Comparison of ENCODE assay signal across 33 cellular contexts in genomic region chr6:45718901-45719300, GRCh38.
DNase-seq lines count a peak whose midpoint lies in the region; ATAC-seq and TF ChIP-seq lines count a peak whose summit lies in the region.
"Had no signal": no experiment of that assay in that cellular context is flagged by ENCODE, and none has a peak within 500 bp of the region (broad histone marks: within the 10 kb centered on the region; RNA-seq: fewer than 3 reads in every experiment).

No MANE protein-coding gene starts in this region.

- H3K27ac ChIP-seq in ACC112 (ENCODE audit: low read depth, low read length) (no peak overlapping the region), GM23248 (peak overlapping the region; percentile 15; the same call in 1 of the 2 replicates), colonic mucosa (no peak overlapping the region)
- H3K27ac ChIP-seq: body of pancreas, gastrocnemius medialis, hepatocyte, psoas muscle, sigmoid colon, upper lobe of left lung had no signal

- H3F3A ChIP-seq in GM23248 (ENCODE audit: insufficient read depth) = peaks cover 16% of the 10 kb centered on the region; the same call in 1 of the 2 replicates

- H3K4me1 ChIP-seq in ACC112 (ENCODE audit: control insufficient read depth, insufficient read depth, low read length, unreplicated experiment) (peaks cover 18% of the 10 kb centered on the region), GM23248 (ENCODE audit: insufficient read depth) (peaks cover 27% of the 10 kb centered on the region), colonic mucosa (no peaks in the 10 kb centered on the region)
- H3K4me1 ChIP-seq: body of pancreas, gastrocnemius medialis, psoas muscle had no signal

- WGBS in GM23248 (ENCODE audit: low coverage in 1 of 2, low lambda C conversion rate in 2 of 2, missing lambda C conversion rate in 2 of 2), 2 experiments = 0 to 6% methylated on average over 1 to 2 of the region's 2 CpGs

- H3K36me3 ChIP-seq in ACC112 (ENCODE audit: insufficient read depth, low read length) (no peaks in the 10 kb centered on the region), GM23248 (ENCODE audit: low read depth) (no peaks in the 10 kb centered on the region), colonic mucosa (no peaks in the 10 kb centered on the region)
- H3K36me3 ChIP-seq: gastrocnemius medialis, sigmoid colon, upper lobe of left lung had no signal

- in situ Hi-C loops in GM23248 (cut with MboI) = loop anchor here (10.0 to 25.0 kb wide), 3 partner anchors 282 to 1232 kb away; no protein-coding TSS in a partner anchor

- H3K4me3 Mint-ChIP-seq in activated T-helper 17 cell treated with anti-CD3 and anti-CD28 coated beads, Interleukin-2, amount 50 U/mL, for 72 hours = no peak overlapping the region
- H3K4me3 Mint-ChIP-seq: activated naive CD8-positive, alpha-beta T cell treated with anti-CD3 and anti-CD28 coated beads, Interleukin-2, amount 50 U/mL, for 24 hours; activated T-cell treated with anti-CD3 and anti-CD28 coated beads, Interleukin-2, amount 50 U/mL, for 72 hours; B cell; CD4-positive, alpha-beta memory T cell; central memory CD8-positive, alpha-beta T cell; natural killer cell treated with Interleukin-12 subunit alpha and Interleukin-12 subunit beta and Interleukin-15 and Interleukin-18, amount 100 ng/mL, for 72 hours; stimulated activated memory B cell treated with anti-CD40 and anti-IgM and Interleukin-4, amounts not matched to agents 10 μg/mL and 1 μg/mL and 100 μg/mL, for 72 hours had no signal

- no peak for TF ChIP-seq CTCF in colonic mucosa (IDR thresholded peaks at IDR 0.05)

- H3K4me1 Mint-ChIP-seq in activated T-helper 17 cell treated with anti-CD3 and anti-CD28 coated beads, Interleukin-2, amount 50 U/mL, for 72 hours = peaks cover 18% of the 10 kb centered on the region

- H3K4me3 ChIP-seq in ACC112 (ENCODE audit: low read depth, low read length) = no peak overlapping the region
- no peak overlapping the region for H3K4me3 ChIP-seq in GM23248
- H3K4me3 ChIP-seq in colonic mucosa = no peak overlapping the region
- H3K4me3 ChIP-seq: body of pancreas, gastrocnemius medialis, GM12878, hepatocyte, mucosa of descending colon, psoas muscle, sigmoid colon, upper lobe of left lung had no signal

- no peak overlapping the region for H3K9ac ChIP-seq in GM23248
- H3K9ac ChIP-seq in colonic mucosa (ENCODE audit: low read depth in 2 of 2, low read length in 2 of 2) = no peak overlapping the region

- DNase-seq in GM23248 = peak; percentile 74
- DNase-seq in hepatic stellate cell (ENCODE audit: low spot score) = peak; percentile 55
- DNase-seq in stimulated activated CD4-positive, alpha-beta T cell treated with anti-CD3 and anti-CD28 coated beads, Interleukin-12 subunit alpha, Interleukin-12 subunit beta, amount 100 ng/mL, for 4 hours = no peak
- no peak for DNase-seq in colonic mucosa
- DNase-seq: activated CD4-positive, alpha-beta T cell treated with anti-CD3 and anti-CD28 coated beads, Interleukin-2, amount 50 U/mL, for 4 hours; activated naive CD4-positive, alpha-beta T cell; activated naive CD8-positive, alpha-beta T cell treated with anti-CD3 and anti-CD28 coated beads, Interleukin-2, amount 50 U/mL, for 24 hours; activated T-cell treated with anti-CD3 and anti-CD28 coated beads, Interleukin-2, amount 50 U/mL, for 72 hours; body of pancreas; CD4-positive, alpha-beta memory T cell; dermis blood vessel endothelial cell; gastrocnemius medialis; H7; mucosa of descending colon; NCI-H1092; NCI-H187; NCI-H2171; NCI-H510A treated with DMSO at 0.1 percent for 48 hours; occipital lobe; psoas muscle; sigmoid colon; upper lobe of left lung had no signal

- H3K9me3 Mint-ChIP-seq in activated T-helper 17 cell treated with anti-CD3 and anti-CD28 coated beads, Interleukin-2, amount 50 U/mL, for 72 hours = no peaks in the 10 kb centered on the region

- H3K4me2 ChIP-seq in GM23248 (ENCODE audit: unreplicated experiment) = peak overlapping the region; percentile 30
- H3K4me2 ChIP-seq: hepatocyte had no signal

- no peak for ATAC-seq in activated T-helper 17 cell treated with anti-CD3 and anti-CD28 coated beads, Interleukin-2, amount 50 U/mL, for 72 hours (replicated peaks)
- ATAC-seq in GM21723 (IDR thresholded peaks at IDR 0.05; ENCODE audit: unreplicated experiment) (no peak), HG02798 (IDR thresholded peaks at IDR 0.05; ENCODE audit: poor library complexity, unreplicated experiment) (no peak)
- ATAC-seq: activated naive CD8-positive, alpha-beta T cell treated with anti-CD3 and anti-CD28 coated beads, Interleukin-2, amount 50 U/mL, for 24 hours; activated T-cell treated with anti-CD3 and anti-CD28 coated beads, Interleukin-2, amount 50 U/mL, for 72 hours; body of pancreas; esophagus mucosa; gastrocnemius medialis; GM12878; mucosa of descending colon; natural killer cell treated with Interleukin-12 subunit alpha and Interleukin-12 subunit beta and Interleukin-15 and Interleukin-18, amount 100 ng/mL, for 72 hours; psoas muscle; stimulated activated memory B cell treated with anti-CD40 and anti-IgM and Interleukin-4, amounts not matched to agents 10 μg/mL and 1 μg/mL and 100 μg/mL, for 72 hours had no signal

- H3K9me2 ChIP-seq in GM23248 (ENCODE audit: insufficient read depth) = no peaks in the 10 kb centered on the region

- H3K27me3 ChIP-seq in ACC112 (ENCODE audit: insufficient read depth, low read length) = no peaks in the 10 kb centered on the region
- no peaks in the 10 kb centered on the region for H3K27me3 ChIP-seq in GM23248 (replicated peaks; ENCODE audit: insufficient read depth)
- no peaks in the 10 kb centered on the region for H3K27me3 ChIP-seq in colonic mucosa
- H3K27me3 ChIP-seq: body of pancreas, gastrocnemius medialis, hepatocyte, sigmoid colon, upper lobe of left lung had no signal

- H2AFZ ChIP-seq in ACC112 (ENCODE audit: low read length, unreplicated experiment) (peak overlapping the region; percentile 13), GM23248 (peak overlapping the region; percentile 6)
- H2AFZ ChIP-seq: hepatocyte had no signal

- H3K9me3 ChIP-seq in GM23248 (ENCODE audit: low read depth) = no peaks in the 10 kb centered on the region
- H3K9me3 ChIP-seq in colonic mucosa = no peaks in the 10 kb centered on the region
- H3K9me3 ChIP-seq: body of pancreas, gastrocnemius medialis, mucosa of descending colon, psoas muscle, upper lobe of left lung had no signal

- intact Hi-C loops in colonic mucosa (cut with DNase I) = loop anchor here (10.0 kb wide), 1 partner anchor 1244 kb away; no protein-coding TSS in a partner anchor

- H3K27me3 Mint-ChIP-seq in activated T-helper 17 cell treated with anti-CD3 and anti-CD28 coated beads, Interleukin-2, amount 50 U/mL, for 72 hours = no peaks in the 10 kb centered on the region
- H3K27me3 Mint-ChIP-seq: central memory CD8-positive, alpha-beta T cell had no signal

- no peaks in the 10 kb centered on the region for H4K20me1 ChIP-seq in GM23248 (ENCODE audit: insufficient read depth)

- H3K79me2 ChIP-seq in ACC112 (ENCODE audit: control insufficient read depth, insufficient read depth, low read length, unreplicated experiment) (no peaks in the 10 kb centered on the region), GM23248 (ENCODE audit: insufficient read depth) (no peaks in the 10 kb centered on the region)
- H3K79me2 ChIP-seq: hepatocyte had no signal

- H3K36me3 Mint-ChIP-seq in activated T-helper 17 cell treated with anti-CD3 and anti-CD28 coated beads, Interleukin-2, amount 50 U/mL, for 72 hours (ENCODE audit: low read depth) = no peaks in the 10 kb centered on the region

- peak overlapping the region; percentile 8 for H3K27ac Mint-ChIP-seq in activated T-helper 17 cell treated with anti-CD3 and anti-CD28 coated beads, Interleukin-2, amount 50 U/mL, for 72 hours
- H3K27ac Mint-ChIP-seq: activated T-cell treated with anti-CD3 and anti-CD28 coated beads, Interleukin-2, amount 50 U/mL, for 72 hours; B cell; stimulated activated memory B cell treated with anti-CD40 and anti-IgM and Interleukin-4, amounts not matched to agents 10 μg/mL and 1 μg/mL and 100 μg/mL, for 72 hours had no signal

Comparison
In these comparisons a context has a peak if more than half of its experiments do, and no peak if none do; other contexts are left out.
1. DNase-seq: peak in GM23248 (single experiment) and hepatic stellate cell (single experiment); none in stimulated activated CD4-positive, alpha-beta T cell treated with anti-CD3 and anti-CD28 coated beads, Interleukin-12 subunit alpha, Interleukin-12 subunit beta, amount 100 ng/mL, for 4 hours (single experiment) and colonic mucosa (single experiment).